ENCODE assay signal across 9 cellular contexts in genomic region chr20:653590-654426, GRCh38. TPM values are rescaled to one million over a fixed set of nuclear protein-coding genes. Genes with fewer than 3 reads are reported as not detected.
DNase-seq lines count a peak whose midpoint lies in the region; ATAC-seq and TF ChIP-seq lines count a peak whose summit lies in the region.
"Had no signal": no experiment of that assay in that cellular context is flagged by ENCODE, and none has a peak within 500 bp of the region (broad histone marks: within the 10 kb centered on the region; RNA-seq: fewer than 3 reads in every experiment).

No MANE protein-coding gene starts in this region.

- DNase-seq in left ventricle myocardium superior: no peak
- DNase-seq in stimulated activated CD4-positive, alpha-beta T cell treated with anti-CD3 and anti-CD28 coated beads, Interleukin-2, amount 100 ng/mL, for 24 hours: no peak
- DNase-seq in islet precursor cell: no peak
- no peak for DNase-seq in GM13977 (ENCODE audit: low spot score)
- DNase-seq in DMS53 treated with DMSO at 0.1 percent for 48 hours (lab: John Stamatoyannopoulos, UW; ENCODE audit: unreplicated experiment): no peak

- POLR2A ChIA-PET in HEK293 (lab: Yijun Ruan, JAX): no interaction called here

- CTCF ChIA-PET in HEK293 (lab: Yijun Ruan, JAX): interaction anchor here (0.7 to 5.4 kb wide), 5 partner anchors 8 to 85 kb away, joined by 3 to 81 read pairs (median 4); no protein-coding TSS in a partner anchor

- H3K36me3 ChIP-seq in HEK293 (ENCODE audit: control insufficient read depth in 2 of 2, insufficient read depth in 1 of 2, low read length in 2 of 2): peaks cover 5 to 24% of the 10 kb centered on the region in 2 experiments; a peak in 2 of 3 replicates

- H3K4me3 ChIP-seq in HEK293 (ENCODE audit: low read depth, low read length) (peak overlapping the region; percentile 59), WI38 (ENCODE audit: low read depth, low read length) (peak overlapping the region; percentile 92), skin epidermis (peak overlapping the region; percentile 47 to 86 (median 73))

- H3K9me3 ChIP-seq in HEK293 (ENCODE audit: control insufficient read depth, insufficient read depth, low read depth, low read length): no peaks in the 10 kb centered on the region

- TF ChIP-seq CTCF in HEK293 (tag by site-specific recombination; IDR thresholded peaks at IDR 0.05) (no peak), WI38 (IDR thresholded peaks at IDR 0.05; ENCODE audit: low read depth, low read length) (no peak), GM13977 (IDR thresholded peaks at IDR 0.05; ENCODE audit: extremely low read depth, insufficient read depth, missing control alignments) (no peak)

- no peaks in the 10 kb centered on the region for H3K4me1 ChIP-seq in HEK293 (ENCODE audit: control insufficient read depth, insufficient read depth, low read length)

- in situ Hi-C loops in GM13977 (cut with MboI; ENCODE audit: low pct_unique_long_range_greater_than_20kb, low sequenced_read_pairs, unreplicated experiment): no loop called here

- ATAC-seq in left ventricle myocardium superior: peak; percentile 4

- H3K27ac ChIP-seq in HEK293 (ENCODE audit: extremely low read depth, low read depth, low read length): no peak overlapping the region
- H3K27ac ChIP-seq in skin epidermis: peak overlapping the region; percentile 75 to 97 (median 87)

- intact Hi-C loops in left ventricle myocardium superior (cut with micrococcal nuclease): no loop called here

TF ChIP-seq in HEK293, 187 proteins besides CTCF, POLR2A, EP300 and RAD21 (continues in another document):
- TF ChIP-seq SP7 (tag by site-specific recombination; IDR thresholded peaks at IDR 0.05) (peak; percentile 47; the same call in 1 of the 2 replicates), ZNF341 (tag by site-specific recombination; IDR thresholded peaks at IDR 0.05; ENCODE audit: low read depth) (peak; percentile 71), PRDM1 (tag by site-specific recombination; IDR thresholded peaks at IDR 0.05) (peak; percentile 51), ZSCAN4 (tag by site-specific recombination; IDR thresholded peaks at IDR 0.05) (no peak), OSR2 (tag by site-specific recombination; IDR thresholded peaks at IDR 0.05) (no peak), TCF7L2 (IDR thresholded peaks at IDR 0.05; ENCODE audit: borderline replicate concordance, low read depth, low read length) (no peak), BCL6B (tag by site-specific recombination; IDR thresholded peaks at IDR 0.05) (no peak), SALL2 (tag by site-specific recombination; IDR thresholded peaks at IDR 0.05; ENCODE audit: borderline replicate concordance) (no peak), ZNF518A (tag by site-specific recombination; conservative IDR thresholded peaks at IDR 0.05; ENCODE audit: low read depth) (no peak), ZNF623 (tag by site-specific recombination; IDR thresholded peaks at IDR 0.05) (no peak), ZFHX2 (tag by site-specific recombination; conservative IDR thresholded peaks at IDR 0.05) (no peak), OVOL3 (tag by site-specific recombination; IDR thresholded peaks at IDR 0.05) (no peak), TSHZ1 (tag by site-specific recombination; IDR thresholded peaks at IDR 0.05; ENCODE audit: borderline replicate concordance) (no peak), KLF8 (tag by site-specific recombination; IDR thresholded peaks at IDR 0.05) (no peak), ZEB2 (tag by site-specific recombination; IDR thresholded peaks at IDR 0.05) (0 out of 2 replicates have a peak, but pooled peaks have one; percentile 37), ZNF473 (tag by site-specific recombination; IDR thresholded peaks at IDR 0.05) (no peak), BCL11A (tag by site-specific recombination; IDR thresholded peaks at IDR 0.05; ENCODE audit: low read depth) (no peak), ZNF785 (tag by site-specific recombination; IDR thresholded peaks at IDR 0.05) (no peak)

RNA-seq across cellular contexts. Expression of gene SRXN1, which starts 0.8 kb away (rescaled TPM):
- 34.6 TPM for total RNA-seq in left ventricle myocardium superior

RNA-seq across cellular contexts. Expression of gene SCRT2, which starts 21.8 kb away (rescaled TPM):
- total RNA-seq in left ventricle myocardium superior: not detected
- total RNA-seq: pulmonary artery endothelial cell had no signal

RNA-seq across cellular contexts. Expression of gene TCF15, which starts 43.7 kb away (rescaled TPM):
- total RNA-seq in left ventricle myocardium superior: 11.8 TPM
